In the genomic region with DNA sequence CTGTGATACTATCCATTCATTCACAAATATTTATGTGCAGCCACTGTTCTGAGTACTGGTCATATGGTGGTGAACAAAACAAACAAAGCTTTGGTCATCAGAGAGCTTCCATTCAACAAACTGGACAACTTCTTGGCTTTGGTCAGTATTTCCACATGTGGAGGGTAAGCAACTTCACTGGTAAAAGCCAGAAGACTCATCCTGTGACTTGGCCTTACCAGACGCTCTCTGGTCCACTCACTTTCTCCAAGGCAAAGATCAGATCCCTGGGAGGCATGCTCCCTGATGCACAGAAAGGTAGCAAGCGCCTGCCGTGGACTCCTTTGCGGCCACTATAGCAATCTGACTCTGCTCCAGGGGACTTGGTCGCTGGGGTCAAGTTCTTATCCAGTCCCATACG, we compare ENCODE assay signal across 18 cellular contexts.
DNase-seq lines count a peak whose midpoint lies in the region; ATAC-seq, FAIRE-seq and TF ChIP-seq lines count a peak whose summit lies in the region.
"Had no signal": no experiment of that assay in that cellular context is flagged by ENCODE, and none has a peak within 500 bp of the region (broad histone marks: within the 10 kb centered on the region; RNA-seq: fewer than 3 reads in every experiment).

No MANE protein-coding gene starts in this region.

- DNase-seq in A549 (ENCODE audit: low read depth in 1 of 2, low spot score in 1 of 2), result peak in 1 of 2 experiments; percentile 8
- DNase-seq in HS-5 (ENCODE audit: low read depth), result peak; percentile 55
- peak; percentile 80 for DNase-seq in astrocyte of the spinal cord (ENCODE audit: low read depth, low spot score)
- no peak for DNase-seq in cerebellum (ENCODE audit: low spot score)
- no peak for DNase-seq in NCI-H1436 treated with DMSO at 0.1 percent for 48 hours (lab: John Stamatoyannopoulos, UW)
- DNase-seq in 8988T, result no peak
- DNase-seq: activated CD4-positive, alpha-beta T cell treated with anti-CD3 and anti-CD28 coated beads for 1 hour; H7; Karpas-422; left ventricle myocardium superior; NCI-H187; NCI-H524; nephron progenitor cell; T-helper 1 cell; uterus had no signal

- no peak for TF ChIP-seq RAD21 in A549 (conservative IDR thresholded peaks at IDR 0.05 in 1 of 2, IDR thresholded peaks at IDR 0.05 in 1 of 2)

- no peaks in the 10 kb centered on the region for H3K9me3 ChIP-seq in A549
- no peaks in the 10 kb centered on the region for H3K9me3 ChIP-seq in mesodermal cell (ENCODE audit: control insufficient read depth, low read length)
- H3K9me3 ChIP-seq: uterus had no signal

- in situ Hi-C loops in astrocyte of the spinal cord (cut with HindIII; ENCODE audit: low sequenced_read_pairs), result no loop called here

- no peak for TF ChIP-seq EP300 in A549 (IDR thresholded peaks at IDR 0.05)

- CTCF ChIA-PET in A549 (lab: Yijun Ruan, JAX), result no interaction called here

- WGBS in A549 (ENCODE audit: missing lambda C conversion rate), result 53% methylated on average over 6 of the region's 6 CpGs
- 77 to 92% methylated on average over 4 to 6 of the region's 6 CpGs for WGBS in mesodermal cell (ENCODE audit: insufficient coverage in 2 of 2), 2 experiments

- POLR2A ChIA-PET in A549 (lab: Yijun Ruan, JAX), result no interaction called here

- no peaks in the 10 kb centered on the region for H3K36me3 ChIP-seq in mesodermal cell (ENCODE audit: control insufficient read depth, insufficient read depth, low read length)
- H3K36me3 ChIP-seq: uterus had no signal

- peak overlapping the region; percentile 69 for H3K4me2 ChIP-seq in A549

- TF ChIP-seq POLR2A in A549 (IDR thresholded peaks at IDR 0.05; ENCODE audit: low read length), result no peak

- no peak for TF ChIP-seq CTCF in A549 (IDR thresholded peaks at IDR 0.05)
- no peak for TF ChIP-seq CTCF in astrocyte of the spinal cord (IDR thresholded peaks at IDR 0.05; ENCODE audit: low read depth, low read length)

- H3K4me1 ChIP-seq in A549 (peaks cover 39% of the 10 kb centered on the region), mesodermal cell (ENCODE audit: control insufficient read depth, insufficient read depth, low read length, poor library complexity, severe bottlenecking) (peaks cover 19% of the 10 kb centered on the region)
- H3K4me1 ChIP-seq: uterus had no signal

- FAIRE-seq in A549 (lab: Jason Lieb, UNC), result no peak

- H3K4me3 ChIP-seq in A549, result no peak overlapping the region
- H3K4me3 ChIP-seq in astrocyte of the spinal cord (ENCODE audit: low read depth, low read length), result no peak overlapping the region
- no peak overlapping the region for H3K4me3 ChIP-seq in mesodermal cell (ENCODE audit: extremely low read depth, insufficient read depth, low read length, poor library complexity, severe bottlenecking)
- H3K4me3 ChIP-seq: uterus had no signal

- peak overlapping the region; percentile 79 to 88 for H3K27ac ChIP-seq in A549
- H3K27ac ChIP-seq in mesodermal cell (ENCODE audit: low read depth, low read length, severe bottlenecking), result peak overlapping the region; percentile 90
- H3K27ac ChIP-seq: uterus had no signal

- ATAC-seq in A549 (peak; percentile 37 to 58; a peak in 4 of 6 replicates), GM18873 (IDR thresholded peaks at IDR 0.05; ENCODE audit: low FRiP score, unreplicated experiment) (no peak)
- ATAC-seq: left ventricle myocardium superior; stimulated activated effector memory CD8-positive, alpha-beta T cell treated with anti-CD3 and anti-CD28 coated beads, Interleukin-12 subunit alpha, Interleukin-12 subunit beta, amount 100 ng/mL, for 72 hours had no signal

TF ChIP-seq in A549, 52 proteins besides CTCF, POLR2A, EP300 and RAD21:
- TF ChIP-seq RCOR1 (IDR thresholded peaks at IDR 0.05; ENCODE audit: low read depth, low read length) (no peak), MAFK (IDR thresholded peaks at IDR 0.05; ENCODE audit: partially characterized antibody) (no peak), NPAS2 (CRISPR knock-in tag; IDR thresholded peaks at IDR 0.05; ENCODE audit: borderline replicate concordance) (no peak), HDAC2 (IDR thresholded peaks at IDR 0.05) (no peak), ZNF302 (CRISPR knock-in tag; IDR thresholded peaks at IDR 0.05) (no peak), JUNB (IDR thresholded peaks at IDR 0.05) (no peak), ZSCAN20 (CRISPR knock-in tag; IDR thresholded peaks at IDR 0.05) (no peak), TFCP2L1 (CRISPR knock-in tag; IDR thresholded peaks at IDR 0.05) (no peak), FOSB (CRISPR knock-in tag; IDR thresholded peaks at IDR 0.05) (no peak), ZC3H11A (IDR thresholded peaks at IDR 0.05) (no peak), KDM5A (IDR thresholded peaks at IDR 0.05) (no peak)
- TF ChIP-seq, protein P1, sequence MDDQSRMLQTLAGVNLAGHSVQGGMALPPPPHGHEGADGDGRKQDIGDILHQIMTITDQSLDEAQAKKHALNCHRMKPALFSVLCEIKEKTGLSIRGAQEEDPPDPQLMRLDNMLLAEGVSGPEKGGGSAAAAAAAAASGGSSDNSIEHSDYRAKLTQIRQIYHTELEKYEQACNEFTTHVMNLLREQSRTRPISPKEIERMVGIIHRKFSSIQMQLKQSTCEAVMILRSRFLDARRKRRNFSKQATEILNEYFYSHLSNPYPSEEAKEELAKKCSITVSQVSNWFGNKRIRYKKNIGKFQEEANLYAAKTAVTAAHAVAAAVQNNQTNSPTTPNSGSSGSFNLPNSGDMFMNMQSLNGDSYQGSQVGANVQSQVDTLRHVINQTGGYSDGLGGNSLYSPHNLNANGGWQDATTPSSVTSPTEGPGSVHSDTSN (IDR thresholded peaks at IDR 0.05), result no peak
- TF ChIP-seq, protein P2, sequence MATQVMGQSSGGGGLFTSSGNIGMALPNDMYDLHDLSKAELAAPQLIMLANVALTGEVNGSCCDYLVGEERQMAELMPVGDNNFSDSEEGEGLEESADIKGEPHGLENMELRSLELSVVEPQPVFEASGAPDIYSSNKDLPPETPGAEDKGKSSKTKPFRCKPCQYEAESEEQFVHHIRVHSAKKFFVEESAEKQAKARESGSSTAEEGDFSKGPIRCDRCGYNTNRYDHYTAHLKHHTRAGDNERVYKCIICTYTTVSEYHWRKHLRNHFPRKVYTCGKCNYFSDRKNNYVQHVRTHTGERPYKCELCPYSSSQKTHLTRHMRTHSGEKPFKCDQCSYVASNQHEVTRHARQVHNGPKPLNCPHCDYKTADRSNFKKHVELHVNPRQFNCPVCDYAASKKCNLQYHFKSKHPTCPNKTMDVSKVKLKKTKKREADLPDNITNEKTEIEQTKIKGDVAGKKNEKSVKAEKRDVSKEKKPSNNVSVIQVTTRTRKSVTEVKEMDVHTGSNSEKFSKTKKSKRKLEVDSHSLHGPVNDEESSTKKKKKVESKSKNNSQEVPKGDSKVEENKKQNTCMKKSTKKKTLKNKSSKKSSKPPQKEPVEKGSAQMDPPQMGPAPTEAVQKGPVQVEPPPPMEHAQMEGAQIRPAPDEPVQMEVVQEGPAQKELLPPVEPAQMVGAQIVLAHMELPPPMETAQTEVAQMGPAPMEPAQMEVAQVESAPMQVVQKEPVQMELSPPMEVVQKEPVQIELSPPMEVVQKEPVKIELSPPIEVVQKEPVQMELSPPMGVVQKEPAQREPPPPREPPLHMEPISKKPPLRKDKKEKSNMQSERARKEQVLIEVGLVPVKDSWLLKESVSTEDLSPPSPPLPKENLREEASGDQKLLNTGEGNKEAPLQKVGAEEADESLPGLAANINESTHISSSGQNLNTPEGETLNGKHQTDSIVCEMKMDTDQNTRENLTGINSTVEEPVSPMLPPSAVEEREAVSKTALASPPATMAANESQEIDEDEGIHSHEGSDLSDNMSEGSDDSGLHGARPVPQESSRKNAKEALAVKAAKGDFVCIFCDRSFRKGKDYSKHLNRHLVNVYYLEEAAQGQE (IDR thresholded peaks at IDR 0.05), result no peak
- TF ChIP-seq, protein P3, sequence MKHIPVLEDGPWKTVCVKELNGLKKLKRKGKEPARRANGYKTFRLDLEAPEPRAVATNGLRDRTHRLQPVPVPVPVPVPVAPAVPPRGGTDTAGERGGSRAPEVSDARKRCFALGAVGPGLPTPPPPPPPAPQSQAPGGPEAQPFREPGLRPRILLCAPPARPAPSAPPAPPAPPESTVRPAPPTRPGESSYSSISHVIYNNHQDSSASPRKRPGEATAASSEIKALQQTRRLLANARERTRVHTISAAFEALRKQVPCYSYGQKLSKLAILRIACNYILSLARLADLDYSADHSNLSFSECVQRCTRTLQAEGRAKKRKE (CRISPR knock-in tag; IDR thresholded peaks at IDR 0.05; ENCODE audit: low read depth), result no peak
- TF ChIP-seq, protein P4, sequence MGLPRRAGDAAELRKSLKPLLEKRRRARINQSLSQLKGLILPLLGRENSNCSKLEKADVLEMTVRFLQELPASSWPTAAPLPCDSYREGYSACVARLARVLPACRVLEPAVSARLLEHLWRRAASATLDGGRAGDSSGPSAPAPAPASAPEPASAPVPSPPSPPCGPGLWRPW (IDR thresholded peaks at IDR 0.05), result no peak
TF ChIP-seq in A549: peak in this region for 0.

Comparison
In these comparisons a context has a peak if more than half of its experiments do, and no peak if none do; other contexts are left out.
1. DNase-seq: peak in HS-5 (single experiment) and astrocyte of the spinal cord (single experiment); none in cerebellum (single experiment), NCI-H1436 treated with DMSO at 0.1 percent for 48 hours (single experiment) and 8988T (single experiment).